Comparison of ENCODE assay signal across 1 cellular context in genomic region chr1:8347635-8348034, GRCh38.
TF ChIP-seq lines count a peak whose summit lies in the region.

No MANE protein-coding gene starts in this region.

TF ChIP-seq in SK-N-SH treated with all-trans-retinoic acid at 6 μM for 48 hours, 23 proteins besides CTCF, POLR2A, EP300 and RAD21 (continued from another document):
- TF ChIP-seq PATZ1 (CRISPR knock-in tag; IDR thresholded peaks at IDR 0.05; ENCODE audit: borderline replicate concordance) (no peak), ZC3H10 (CRISPR knock-in tag; IDR thresholded peaks at IDR 0.05) (no peak)
